Comparison of ENCODE assay signal across 19 cellular contexts in genomic region chr1:30768830-30769718, GRCh38. TPM values are rescaled to one million over a fixed set of nuclear protein-coding genes. Genes with fewer than 3 reads are reported as not detected.
DNase-seq lines count a peak whose midpoint lies in the region; ATAC-seq lines count a peak whose summit lies in the region.
"Had no signal": no experiment of that assay in that cellular context is flagged by ENCODE, and none has a peak within 500 bp of the region (broad histone marks: within the 10 kb centered on the region; RNA-seq: fewer than 3 reads in every experiment).

No MANE protein-coding gene starts in this region.

- H3K9ac ChIP-seq in subcutaneous abdominal adipose tissue (ENCODE audit: low read length in 5 of 5): no peak overlapping the region

- ATAC-seq in Right ventricle myocardium superior (ENCODE audit: poor library complexity) (no peak), GM18909 (IDR thresholded peaks at IDR 0.05; ENCODE audit: poor library complexity, unreplicated experiment) (no peak), GM19324 (IDR thresholded peaks at IDR 0.05; ENCODE audit: low FRiP score, unreplicated experiment) (no peak)

- no peaks in the 10 kb centered on the region for H3K9me3 ChIP-seq in subcutaneous abdominal adipose tissue (ENCODE audit: control insufficient read depth in 5 of 5, low read length in 5 of 5)
- H3K9me3 ChIP-seq: colonic mucosa, esophagus muscularis mucosa had no signal

- H3K27me3 ChIP-seq in subcutaneous abdominal adipose tissue (ENCODE audit: control insufficient read depth in 5 of 5, insufficient read depth in 4 of 5, low read length in 5 of 5): no peaks in the 10 kb centered on the region
- H3K27me3 ChIP-seq: colonic mucosa, esophagus muscularis mucosa had no signal

- H3K36me3 ChIP-seq in subcutaneous abdominal adipose tissue (ENCODE audit: control insufficient read depth in 5 of 5, insufficient read depth in 5 of 5, low read length in 5 of 5): no peaks in the 10 kb centered on the region
- H3K36me3 ChIP-seq: colonic mucosa, esophagus muscularis mucosa, WERI-Rb-1 had no signal

- intact Hi-C loops in Right ventricle myocardium superior (cut with DNase I): no loop called here
- intact Hi-C loops in cardiac septum (cut with DNase I): no loop called here

- peak overlapping the region; percentile 23 for H3K27ac ChIP-seq in subcutaneous abdominal adipose tissue (ENCODE audit: low read depth, low read length)
- H3K27ac ChIP-seq: colonic mucosa, esophagus muscularis mucosa, WERI-Rb-1 had no signal

- DNase-seq in Right ventricle myocardium superior: peak; percentile 34
- DNase-seq in cardiac septum (ENCODE audit: low spot score): no peak
- peak; percentile 88 for DNase-seq in UCSD-AML1 (lab: John Stamatoyannopoulos, UW; ENCODE audit: unreplicated experiment)
- DNase-seq in left kidney (ENCODE audit: low read depth, low spot score): peak; percentile 61
- no peak for DNase-seq in stimulated activated CD4-positive, alpha-beta T cell treated with anti-CD3 and anti-CD28 coated beads, Interleukin-2, amount 100 ng/mL, for 24 hours
- DNase-seq: activated CD8-positive, alpha-beta memory T cell treated with anti-CD3 and anti-CD28 coated beads, Interleukin-2, amount 50 U/mL, for 4 hours; colonic mucosa; DMS53; mesendoderm; NCI-H2081; NCI-H82; occipital lobe; SHP77 treated with DMSO at 0.1 percent for 48 hours; stimulated activated CD4-positive, alpha-beta T cell treated with anti-CD3 and anti-CD28 coated beads, Interleukin-12 subunit alpha, Interleukin-12 subunit beta, amount 100 ng/mL, for 4 hours; WERI-Rb-1 had no signal

- peaks cover 0 to 18% (median 12%) of the 10 kb centered on the region in 5 donors for H3K4me1 ChIP-seq in subcutaneous abdominal adipose tissue (ENCODE audit: control insufficient read depth in 5 of 5, insufficient read depth in 5 of 5, low read length in 5 of 5)
- H3K4me1 ChIP-seq: colonic mucosa had no signal

- no peak overlapping the region for H3K4me3 ChIP-seq in subcutaneous abdominal adipose tissue (ENCODE audit: low read depth in 1 of 5, low read length in 5 of 5)
- H3K4me3 ChIP-seq: colonic mucosa, esophagus muscularis mucosa had no signal

RNA-seq across cellular contexts. Expression of gene LAPTM5, which starts 11.5 kb away (rescaled TPM):
- total RNA-seq in Right ventricle myocardium superior: 19.5 TPM
- 14.2 TPM for total RNA-seq in cardiac septum

RNA-seq across cellular contexts. Expression of gene MATN1, which starts 45.7 kb away (rescaled TPM):
- total RNA-seq in Right ventricle myocardium superior (not detected), cardiac septum (not detected)
- total RNA-seq: colonic mucosa, esophagus muscularis mucosa had no signal

Comparison
In these comparisons a context has a peak if more than half of its experiments do, and no peak if none do; other contexts are left out.
1. DNase-seq: peak in Right ventricle myocardium superior (single experiment), UCSD-AML1 (single experiment) and left kidney (single experiment); none in cardiac septum (single experiment) and stimulated activated CD4-positive, alpha-beta T cell treated with anti-CD3 and anti-CD28 coated beads, Interleukin-2, amount 100 ng/mL, for 24 hours (0 of 2).